In the genomic region with DNA sequence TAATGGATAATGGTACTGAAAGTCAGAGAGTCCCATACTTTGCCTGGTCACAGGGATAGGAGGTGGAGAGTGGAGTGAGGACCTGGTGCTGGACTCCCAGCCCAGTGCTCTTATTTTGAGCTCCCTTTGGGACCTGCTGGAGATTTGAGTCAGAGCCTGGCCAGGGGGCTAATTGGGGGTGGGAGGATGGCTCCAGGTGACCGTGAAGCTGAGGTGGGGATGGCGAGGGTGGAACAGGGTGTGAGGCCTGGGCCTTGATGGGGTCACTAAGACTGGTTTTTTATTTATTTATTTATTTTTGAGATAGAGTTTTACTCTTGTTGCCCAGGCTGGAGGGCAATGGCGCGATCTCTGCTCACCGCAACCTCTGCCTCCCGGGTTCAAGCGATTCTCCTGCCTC, we compare ENCODE assay signal across 26 cellular contexts. TPM values are rescaled to one million over a fixed set of nuclear protein-coding genes. Genes with fewer than 3 reads are reported as not detected.
"Had no signal": no experiment of that assay in that cellular context is flagged by ENCODE, and none has a peak within 500 bp of the region (broad histone marks: within the 10 kb centered on the region; RNA-seq: fewer than 3 reads in every experiment).

No MANE protein-coding gene starts in this region.

- H3K9me3 ChIP-seq: breast epithelium had no signal

- H3K27me3 Mint-ChIP-seq: activated B cell treated with CpG ODN at 0.5 μM for 24 hours; activated CD4-positive, alpha-beta memory T cell treated with anti-CD3 and anti-CD28 coated beads for 36 hours; activated CD4-positive, alpha-beta T cell treated with anti-CD3 and anti-CD28 coated beads, Interleukin-2, amount 10 ng/mL, durations not matched to agents 7 days and 5 days; activated naive CD4-positive, alpha-beta T cell treated with anti-CD3 and anti-CD28 coated beads, Interleukin-2, amount 50 U/mL, for 24 hours; T-helper 17 cell had no signal

- H3K27ac Mint-ChIP-seq: activated B cell treated with CpG ODN at 0.5 μM for 24 hours; activated CD4-positive, alpha-beta memory T cell treated with anti-CD3 and anti-CD28 coated beads for 36 hours; activated CD4-positive, alpha-beta T cell treated with anti-CD3 and anti-CD28 coated beads, Interleukin-2, amount 10 ng/mL, durations not matched to agents 7 days and 5 days; activated naive CD4-positive, alpha-beta T cell treated with anti-CD3 and anti-CD28 coated beads, Interleukin-2, amount 50 U/mL, for 24 hours; activated T-cell treated with anti-CD3 and anti-CD28 coated beads, Interleukin-2, amount 50 U/mL, for 72 hours; T-helper 17 cell had no signal

- H3K9me3 Mint-ChIP-seq: activated B cell treated with CpG ODN at 0.5 μM for 24 hours; activated CD4-positive, alpha-beta memory T cell treated with anti-CD3 and anti-CD28 coated beads for 36 hours; activated CD4-positive, alpha-beta T cell treated with anti-CD3 and anti-CD28 coated beads, Interleukin-2, amount 10 ng/mL, durations not matched to agents 7 days and 5 days; activated naive CD4-positive, alpha-beta T cell treated with anti-CD3 and anti-CD28 coated beads, Interleukin-2, amount 50 U/mL, for 24 hours; activated T-cell treated with anti-CD3 and anti-CD28 coated beads, Interleukin-2, amount 50 U/mL, for 72 hours had no signal

- H3K36me3 Mint-ChIP-seq: activated CD4-positive, alpha-beta memory T cell treated with anti-CD3 and anti-CD28 coated beads for 36 hours; activated naive CD4-positive, alpha-beta T cell treated with anti-CD3 and anti-CD28 coated beads, Interleukin-2, amount 50 U/mL, for 24 hours had no signal

- H3K27me3 ChIP-seq: breast epithelium had no signal

- DNase-seq: activated B cell treated with CpG ODN at 0.5 μM for 24 hours; activated CD4-positive, alpha-beta memory T cell treated with anti-CD3 and anti-CD28 coated beads for 36 hours; activated CD8-positive, alpha-beta memory T cell treated with anti-CD3 and anti-CD28 coated beads for 24 hours; activated naive CD4-positive, alpha-beta T cell; activated T-cell treated with anti-CD3 and anti-CD28 coated beads, Interleukin-2, amount 50 U/mL, for 72 hours; KG1; NCI-H1048; NCI-H146; NCI-H187 treated with DMSO at 0.1 percent for 48 hours; NCI-H2081 treated with DMSO at 0.1 percent for 48 hours; NCI-H2171; NCI-H2227 treated with DMSO at 0.1 percent for 48 hours; NCI-H526; NCI-H82; SIG-M5; T-helper 17 cell; T-helper 9 cell had no signal

- H3K4me3 ChIP-seq: breast epithelium had no signal

- ATAC-seq: activated T-cell treated with anti-CD3 and anti-CD28 coated beads, Interleukin-2, amount 50 U/mL, for 72 hours; T-helper 17 cell had no signal

- H3K4me1 ChIP-seq: breast epithelium had no signal

- H3K4me3 Mint-ChIP-seq: activated B cell treated with CpG ODN at 0.5 μM for 24 hours; activated CD4-positive, alpha-beta memory T cell treated with anti-CD3 and anti-CD28 coated beads for 36 hours; activated CD4-positive, alpha-beta T cell treated with anti-CD3 and anti-CD28 coated beads, Interleukin-2, amount 10 ng/mL, durations not matched to agents 7 days and 5 days; activated naive CD4-positive, alpha-beta T cell treated with anti-CD3 and anti-CD28 coated beads, Interleukin-2, amount 50 U/mL, for 24 hours; activated T-cell treated with anti-CD3 and anti-CD28 coated beads, Interleukin-2, amount 50 U/mL, for 72 hours; T-helper 17 cell had no signal

- H3K36me3 ChIP-seq: breast epithelium had no signal

RNA-seq across cellular contexts. Expression of gene GNAT2, which starts 18.0 kb away (rescaled TPM):
- total RNA-seq: activated B cell treated with CpG ODN at 0.5 μM for 24 hours; activated CD4-positive, alpha-beta T cell treated with anti-CD3 and anti-CD28 coated beads, Interleukin-2, amount 10 ng/mL, durations not matched to agents 7 days and 5 days; aorta; breast epithelium; LHCN-M2; NCI-H460; RPMI7951; T-helper 17 cell had no signal
- polyA plus RNA-seq: aorta had no signal

RNA-seq across cellular contexts. Expression of gene GSTM1, which starts 50.2 kb away (rescaled TPM):
- total RNA-seq: M059J, OCI-LY7 had no signal
